ENCODE assay signal across 17 cellular contexts in the genomic region with DNA sequence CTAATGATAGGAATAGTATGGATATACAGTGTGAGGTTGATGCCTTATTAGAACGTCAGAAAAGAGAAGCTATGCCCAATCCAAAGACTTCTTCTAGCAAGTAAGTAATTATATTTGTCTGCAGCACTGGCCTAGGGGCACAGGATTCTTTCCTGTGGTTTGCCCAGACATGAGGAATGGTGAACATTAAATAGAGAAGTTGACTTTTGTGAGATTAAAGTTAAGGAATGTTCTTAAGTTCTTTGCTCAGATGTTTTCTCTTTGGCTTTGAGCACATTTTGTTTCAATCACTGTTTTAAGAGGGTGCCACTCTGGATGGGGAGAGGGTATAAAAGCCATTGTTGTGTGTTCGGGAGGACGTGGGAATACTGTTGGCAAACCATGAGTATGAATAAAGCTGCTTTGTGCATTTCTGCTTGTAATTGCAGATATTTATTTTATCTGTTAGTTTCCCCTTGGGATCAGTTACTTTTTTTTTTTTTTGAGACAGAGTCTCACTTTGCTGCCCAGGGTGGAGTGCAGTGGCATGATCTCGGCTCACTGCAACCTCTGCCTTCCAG.
"Had no signal": no experiment of that assay in that cellular context is flagged by ENCODE, and none has a peak within 500 bp of the region (broad histone marks: within the 10 kb centered on the region; RNA-seq: fewer than 3 reads in every experiment).

No MANE protein-coding gene starts in this region.

- H3K27me3 ChIP-seq: cardiac muscle cell, gastrocnemius medialis, heart right ventricle, sigmoid colon had no signal

- H3K9me3 Mint-ChIP-seq: activated naive CD4-positive, alpha-beta T cell treated with anti-CD3 and anti-CD28 coated beads, Interleukin-2, amount 50 U/mL, for 72 hours; activated T-cell treated with anti-CD3 and anti-CD28 coated beads, Interleukin-2, amount 50 U/mL, for 4 hours; nephron; stimulated activated naive CD8-positive, alpha-beta T cell treated with anti-CD3 and anti-CD28 coated beads, Interleukin-15, Interleukin-2, amounts not matched to agents 100 ng/mL and 50 ng/mL, for 24 hours had no signal

- ATAC-seq: activated CD8-positive, alpha-beta memory T cell treated with anti-CD3 and anti-CD28 coated beads, Interleukin-2, amount 10 ng/mL, durations not matched to agents 7 days and 5 days; activated naive CD4-positive, alpha-beta T cell treated with anti-CD3 and anti-CD28 coated beads, Interleukin-2, amount 50 U/mL, for 72 hours; activated T-cell treated with anti-CD3 and anti-CD28 coated beads, Interleukin-2, amount 50 U/mL, for 4 hours; gastrocnemius medialis; heart right ventricle; psoas muscle had no signal

- H3K27me3 Mint-ChIP-seq: activated CD8-positive, alpha-beta memory T cell treated with anti-CD3 and anti-CD28 coated beads, Interleukin-2, amount 10 ng/mL, durations not matched to agents 7 days and 5 days had no signal

- H3K4me3 ChIP-seq: cardiac muscle cell, gastrocnemius medialis, heart right ventricle, left ventricle myocardium inferior, psoas muscle, sigmoid colon had no signal

- H3K9me3 ChIP-seq: gastrocnemius medialis, heart right ventricle, left ventricle myocardium inferior, psoas muscle, sigmoid colon had no signal

- H3K4me1 Mint-ChIP-seq: nephron had no signal

- H3K36me3 ChIP-seq: gastrocnemius medialis, left ventricle myocardium inferior, sigmoid colon had no signal

- DNase-seq: activated CD8-positive, alpha-beta memory T cell treated with anti-CD3 and anti-CD28 coated beads, Interleukin-2, amount 10 ng/mL, durations not matched to agents 7 days and 5 days; activated effector memory CD4-positive, alpha-beta T cell treated with anti-CD3 and anti-CD28 coated beads, Interleukin-2, amount 50 U/mL, for 16 hours; activated T-cell treated with anti-CD3 and anti-CD28 coated beads, Interleukin-2, amount 50 U/mL, for 4 hours; gastrocnemius medialis; heart right ventricle; kidney; left ventricle myocardium inferior; mesenchymal stem cell; occipital lobe; psoas muscle; sigmoid colon; stimulated activated CD4-positive, alpha-beta T cell treated with anti-CD3 and anti-CD28 coated beads, Interleukin-4, amount 100 ng/mL, for 1 hour; stimulated activated CD8-positive, alpha-beta memory T cell treated with anti-CD3 and anti-CD28 coated beads, Interleukin-4, amount 100 ng/mL, for 48 hours had no signal

- H3K27ac Mint-ChIP-seq: activated CD8-positive, alpha-beta memory T cell treated with anti-CD3 and anti-CD28 coated beads, Interleukin-2, amount 10 ng/mL, durations not matched to agents 7 days and 5 days; activated naive CD4-positive, alpha-beta T cell treated with anti-CD3 and anti-CD28 coated beads, Interleukin-2, amount 50 U/mL, for 72 hours; nephron; stimulated activated naive CD8-positive, alpha-beta T cell treated with anti-CD3 and anti-CD28 coated beads, Interleukin-15, Interleukin-2, amounts not matched to agents 100 ng/mL and 50 ng/mL, for 24 hours had no signal

- H3K4me1 ChIP-seq: gastrocnemius medialis, heart right ventricle, left ventricle myocardium inferior, psoas muscle, sigmoid colon had no signal

- H3K4me3 Mint-ChIP-seq: activated CD8-positive, alpha-beta memory T cell treated with anti-CD3 and anti-CD28 coated beads, Interleukin-2, amount 10 ng/mL, durations not matched to agents 7 days and 5 days; activated T-cell treated with anti-CD3 and anti-CD28 coated beads, Interleukin-2, amount 50 U/mL, for 4 hours; nephron; stimulated activated naive CD8-positive, alpha-beta T cell treated with anti-CD3 and anti-CD28 coated beads, Interleukin-15, Interleukin-2, amounts not matched to agents 100 ng/mL and 50 ng/mL, for 24 hours had no signal
